1 cellular context compared by ENCODE assay signal in genomic region chr17:32929588-32929987, GRCh38.
TF ChIP-seq lines count a peak whose summit lies in the region.

No MANE protein-coding gene starts in this region.

TF ChIP-seq in IMR-90, 13 proteins besides CTCF, POLR2A, EP300 and RAD21:
- TF ChIP-seq ELK1 (IDR thresholded peaks at IDR 0.05; ENCODE audit: borderline replicate concordance, low read depth, low read length) (no peak), MAFK (IDR thresholded peaks at IDR 0.05; ENCODE audit: low read depth, low read length) (no peak), MXI1 (IDR thresholded peaks at IDR 0.05; ENCODE audit: borderline replicate concordance, low read depth, low read length) (no peak), CEBPB (IDR thresholded peaks at IDR 0.05; ENCODE audit: low read depth, low read length) (no peak), SMC3 (IDR thresholded peaks at IDR 0.05; ENCODE audit: low read depth, low read length) (no peak), USF2 (IDR thresholded peaks at IDR 0.05; ENCODE audit: low read depth, low read length) (no peak), RFX5 (IDR thresholded peaks at IDR 0.05; ENCODE audit: low read depth, low read length) (no peak)
TF ChIP-seq in IMR-90: peak in this region for 0.
